8 cellular contexts compared by ENCODE assay signal in the genomic region with DNA sequence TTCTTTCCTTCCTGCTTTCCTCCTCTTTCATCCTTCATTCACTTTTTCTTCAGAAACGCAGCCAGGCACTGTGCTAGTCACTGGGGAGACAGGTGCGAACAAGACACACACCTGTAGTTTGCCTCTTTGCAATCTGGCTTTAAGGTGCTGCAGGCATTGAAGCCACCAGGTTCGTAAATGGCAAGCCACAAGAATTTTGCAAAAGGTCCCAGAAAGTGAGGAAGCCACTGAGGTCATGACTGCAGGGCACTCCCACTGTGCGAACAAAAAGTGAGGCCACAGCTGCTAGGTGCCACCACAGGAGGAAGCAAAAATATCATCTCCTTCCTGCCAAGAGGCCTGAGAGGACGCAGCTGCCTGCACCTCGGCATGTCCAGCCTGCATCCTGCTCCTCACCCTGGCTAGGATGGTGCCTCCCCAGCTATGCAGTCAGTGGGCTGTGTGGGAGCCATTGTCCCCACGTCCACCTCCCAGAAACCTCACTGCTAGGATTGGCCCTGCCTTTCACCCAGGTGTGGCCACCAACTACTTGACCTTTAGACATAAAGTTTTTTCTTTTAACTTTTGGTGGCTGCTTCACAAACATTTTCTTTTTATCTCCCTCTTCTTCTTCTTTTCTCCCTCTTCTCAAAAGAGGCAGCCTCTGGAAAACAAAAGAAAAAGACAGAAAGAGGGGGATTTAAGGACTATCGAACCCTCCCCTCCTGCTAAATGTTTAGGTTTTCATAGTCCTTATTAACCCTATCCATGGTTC.
A peak's percentile ranks its signal among the peaks of the same experiment; 100 is the strongest.
DNase-seq lines count a peak whose midpoint lies in the region; ATAC-seq and TF ChIP-seq lines count a peak whose summit lies in the region.

No MANE protein-coding gene starts in this region.

- H3K4me3 Mint-ChIP-seq in activated T-helper 17 cell treated with anti-CD3 and anti-CD28 coated beads, Interleukin-2, amount 50 U/mL, for 72 hours: peak overlapping the region; percentile 59
- peak overlapping the region; percentile 96 for H3K4me3 Mint-ChIP-seq in natural killer cell

- peak overlapping the region; percentile 8; the same call in 1 of the 2 replicates for H2AFZ ChIP-seq in OCI-LY7 (ENCODE audit: low read length)

- H4K20me1 ChIP-seq in OCI-LY7 (ENCODE audit: insufficient read depth, low read length): no peaks in the 10 kb centered on the region

- CTCF ChIA-PET in OCI-LY7 (lab: Charles Lee; ENCODE audit: unreplicated experiment) (interaction anchor here (1.2 kb wide), 1 partner anchor 33 kb away, joined by 4 read pairs; no protein-coding TSS in a partner anchor), A673 (lab: Charles Lee) (no interaction called here)

- H3K4me1 ChIP-seq in OCI-LY7 (ENCODE audit: insufficient read depth, low read length, poor library complexity, severe bottlenecking) (peaks cover 91% of the 10 kb centered on the region), A673 (ENCODE audit: insufficient read depth, low read length, poor library complexity, severe bottlenecking) (no peaks in the 10 kb centered on the region)

- H3K4me2 ChIP-seq in OCI-LY7 (ENCODE audit: low read length): peak overlapping the region; percentile 59

- POLR2A ChIA-PET in OCI-LY7 (lab: Charles Lee) (interaction anchor here (0.5 to 2.7 kb wide), 11 partner anchors 8 to 165 kb away, joined by 3 to 17 read pairs (median 4); no protein-coding TSS in a partner anchor), A673 (lab: Charles Lee; ENCODE audit: low non-redundant PET) (no interaction called here)

- no peaks in the 10 kb centered on the region for H3K36me3 Mint-ChIP-seq in activated T-helper 17 cell treated with anti-CD3 and anti-CD28 coated beads, Interleukin-2, amount 50 U/mL, for 72 hours (ENCODE audit: low read depth)
- no peaks in the 10 kb centered on the region for H3K36me3 Mint-ChIP-seq in natural killer cell

- H3K79me2 ChIP-seq in OCI-LY7 (ENCODE audit: insufficient read depth, low read depth, low read length): no peaks in the 10 kb centered on the region

- intact Hi-C loops in OCI-LY7 (cut with micrococcal nuclease; ENCODE audit: unreplicated experiment) (loop anchor here (2.0 kb wide), 3 partner anchors 33 to 75 kb away; no protein-coding TSS in a partner anchor), natural killer cell (cut with micrococcal nuclease) (loop anchor here (5.0 kb wide), 2 partner anchors 103 to 257 kb away; no protein-coding TSS in a partner anchor), A673 (cut with micrococcal nuclease; ENCODE audit: unreplicated experiment) (no loop called here)

- H3K27me3 Mint-ChIP-seq in activated T-helper 17 cell treated with anti-CD3 and anti-CD28 coated beads, Interleukin-2, amount 50 U/mL, for 72 hours: no peaks in the 10 kb centered on the region
- no peaks in the 10 kb centered on the region for H3K27me3 Mint-ChIP-seq in natural killer cell (ENCODE audit: low read depth in 2 of 2)

- no peaks in the 10 kb centered on the region for H3K27me3 ChIP-seq in A673 (replicated peaks; ENCODE audit: insufficient read depth, low read depth, low read length, poor library complexity)

- peak; percentile 94 for DNase-seq in OCI-LY7 (ENCODE audit: low spot score)
- DNase-seq in natural killer cell: peak; percentile 61
- DNase-seq in HuH-7 (ENCODE audit: low spot score): no peak
- DNase-seq in A673 (ENCODE audit: low spot score): no peak
- no peak for DNase-seq in NCI-H2107 (lab: John Stamatoyannopoulos, UW)

- peaks cover 39% of the 10 kb centered on the region for H3K4me1 Mint-ChIP-seq in activated T-helper 17 cell treated with anti-CD3 and anti-CD28 coated beads, Interleukin-2, amount 50 U/mL, for 72 hours
- H3K4me1 Mint-ChIP-seq in natural killer cell: peaks cover 72% of the 10 kb centered on the region in 2 donors

- BruUV-seq in OCI-LY7 (replicated peaks; lab: Mats Ljungman, UMichigan) (no TSS peak), A673 (replicated peaks; lab: Mats Ljungman, UMichigan) (no TSS peak)

- no peaks in the 10 kb centered on the region for H3K9me3 Mint-ChIP-seq in activated T-helper 17 cell treated with anti-CD3 and anti-CD28 coated beads, Interleukin-2, amount 50 U/mL, for 72 hours
- peaks cover 3 to 4% of the 10 kb centered on the region in 2 donors for H3K9me3 Mint-ChIP-seq in natural killer cell

- H3K9me2 ChIP-seq in OCI-LY7 (ENCODE audit: insufficient read depth, low read length): no peaks in the 10 kb centered on the region

- H3K4me3 ChIP-seq in OCI-LY7 (ENCODE audit: low read depth, low read length, poor library complexity, severe bottlenecking): peak overlapping the region; percentile 43
- H3K4me3 ChIP-seq in A673 (ENCODE audit: low read depth, low read length, poor library complexity, severe bottlenecking): no peak overlapping the region

- peak overlapping the region; percentile 76 for H3K27ac ChIP-seq in OCI-LY7 (ENCODE audit: low read depth, low read length, poor library complexity, severe bottlenecking)
- H3K27ac ChIP-seq in A673 (ENCODE audit: low read depth, low read length, poor library complexity, severe bottlenecking): no peak overlapping the region

- TF ChIP-seq CTCF in OCI-LY7 (conservative IDR thresholded peaks at IDR 0.05; ENCODE audit: low read length) (no peak), natural killer cell (IDR thresholded peaks at IDR 0.05) (no peak), A673 (conservative IDR thresholded peaks at IDR 0.05; ENCODE audit: low read depth, low read length) (no peak)

- H3K27ac Mint-ChIP-seq in activated T-helper 17 cell treated with anti-CD3 and anti-CD28 coated beads, Interleukin-2, amount 50 U/mL, for 72 hours: peak overlapping the region; percentile 63
- peak overlapping the region; percentile 84 to 89 for H3K27ac Mint-ChIP-seq in natural killer cell

- ATAC-seq in GM18499 (IDR thresholded peaks at IDR 0.05; ENCODE audit: insufficient read depth, unreplicated experiment) (peak; percentile 53), HG02798 (IDR thresholded peaks at IDR 0.05; ENCODE audit: poor library complexity, unreplicated experiment) (peak; percentile 73), natural killer cell (peak; percentile 51 to 82 (median 74))
- ATAC-seq in activated T-helper 17 cell treated with anti-CD3 and anti-CD28 coated beads, Interleukin-2, amount 50 U/mL, for 72 hours (replicated peaks): peak; percentile 36

- H3K36me3 ChIP-seq in OCI-LY7 (ENCODE audit: insufficient read depth, low read length) (no peaks in the 10 kb centered on the region), A673 (ENCODE audit: insufficient read depth, low read length, poor library complexity, severe bottlenecking) (no peaks in the 10 kb centered on the region)

- H3K9me3 ChIP-seq in OCI-LY7 (ENCODE audit: low read length) (no peaks in the 10 kb centered on the region), A673 (ENCODE audit: low read depth, low read length, poor library complexity, severe bottlenecking) (no peaks in the 10 kb centered on the region)

Comparison
In these comparisons a context has a peak if more than half of its experiments do, and no peak if none do; other contexts are left out.
1. DNase-seq: peak in OCI-LY7 (single experiment) and natural killer cell (single experiment); none in HuH-7 (single experiment), A673 (single experiment) and NCI-H2107 (single experiment).
2. Peak in every context shown above with its lines, with median percentiles within 50 percentile points of each other: ATAC-seq.